8 cellular contexts compared by ENCODE assay signal in the genomic region with DNA sequence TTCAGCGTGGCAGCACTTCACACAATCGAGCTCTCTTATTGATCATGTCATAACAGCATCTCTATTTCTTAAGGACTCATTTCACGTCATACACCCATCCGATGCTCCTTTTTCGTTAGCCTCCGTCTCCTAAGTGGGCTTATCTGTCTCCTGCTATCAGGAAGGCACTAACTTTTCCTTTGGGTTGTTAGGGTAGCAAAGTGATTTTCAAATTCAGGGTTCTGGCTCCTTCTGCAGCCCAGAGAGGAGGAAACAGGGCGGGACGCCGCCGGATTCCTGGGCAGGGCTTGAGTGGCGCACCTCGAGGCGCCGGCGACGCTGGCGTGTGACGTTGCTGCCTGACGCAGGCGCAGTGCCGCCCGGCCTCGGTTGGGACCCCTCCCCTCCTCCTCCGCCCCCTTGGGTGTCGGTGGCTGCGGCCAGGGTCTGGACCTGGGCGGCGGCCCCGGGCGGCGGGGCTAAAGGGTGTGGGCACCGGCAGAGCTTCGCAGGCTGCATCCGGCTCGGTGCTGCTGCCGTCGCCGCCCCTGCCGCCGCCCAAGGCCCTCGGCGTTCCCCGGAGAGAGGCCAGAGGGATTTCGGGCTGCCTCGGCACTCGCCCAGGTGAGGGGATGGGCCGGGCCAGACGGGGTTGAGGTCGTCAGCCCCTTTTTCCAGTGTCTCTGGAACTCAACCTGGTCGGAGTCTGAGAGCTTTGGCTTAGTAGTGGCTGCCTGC. TPM values are rescaled to one million over a fixed set of nuclear protein-coding genes. Genes with fewer than 3 reads are reported as not detected.
DNase-seq lines count a peak whose midpoint lies in the region; ATAC-seq and TF ChIP-seq lines count a peak whose summit lies in the region.

A gene with protein sequence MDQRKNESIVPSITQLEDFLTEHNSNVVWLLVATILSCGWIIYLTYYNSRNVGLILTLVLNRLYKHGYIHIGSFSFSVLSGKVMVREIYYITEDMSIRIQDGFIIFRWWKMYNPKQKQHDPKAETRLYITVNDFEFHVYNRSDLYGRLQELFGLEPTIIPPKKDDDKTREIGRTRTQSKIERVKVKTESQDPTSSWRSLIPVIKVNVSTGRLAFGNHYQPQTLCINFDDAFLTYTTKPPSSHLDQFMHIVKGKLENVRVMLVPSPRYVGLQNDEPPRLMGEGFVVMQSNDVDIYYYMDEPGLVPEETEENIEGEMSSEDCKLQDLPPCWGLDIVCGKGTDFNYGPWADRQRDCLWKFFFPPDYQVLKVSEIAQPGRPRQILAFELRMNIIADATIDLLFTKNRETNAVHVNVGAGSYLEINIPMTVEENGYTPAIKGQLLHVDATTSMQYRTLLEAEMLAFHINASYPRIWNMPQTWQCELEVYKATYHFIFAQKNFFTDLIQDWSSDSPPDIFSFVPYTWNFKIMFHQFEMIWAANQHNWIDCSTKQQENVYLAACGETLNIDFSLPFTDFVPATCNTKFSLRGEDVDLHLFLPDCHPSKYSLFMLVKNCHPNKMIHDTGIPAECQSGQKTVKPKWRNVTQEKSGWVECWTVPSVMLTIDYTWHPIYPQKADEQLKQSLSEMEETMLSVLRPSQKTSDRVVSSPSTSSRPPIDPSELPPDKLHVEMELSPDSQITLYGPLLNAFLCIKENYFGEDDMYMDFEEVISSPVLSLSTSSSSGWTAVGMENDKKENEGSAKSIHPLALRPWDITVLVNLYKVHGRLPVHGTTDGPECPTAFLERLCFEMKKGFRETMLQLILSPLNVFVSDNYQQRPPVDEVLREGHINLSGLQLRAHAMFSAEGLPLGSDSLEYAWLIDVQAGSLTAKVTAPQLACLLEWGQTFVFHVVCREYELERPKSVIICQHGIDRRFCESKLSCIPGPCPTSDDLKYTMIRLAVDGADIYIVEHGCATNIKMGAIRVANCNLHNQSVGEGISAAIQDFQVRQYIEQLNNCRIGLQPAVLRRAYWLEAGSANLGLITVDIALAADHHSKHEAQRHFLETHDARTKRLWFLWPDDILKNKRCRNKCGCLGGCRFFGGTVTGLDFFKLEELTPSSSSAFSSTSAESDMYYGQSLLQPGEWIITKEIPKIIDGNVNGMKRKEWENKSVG (N-terminal part only) (plus strand): TSS at position 350 of the 717 bp plus-strand sequence. CDS start 18,317 bp downstream, outside the sequence.

- peaks cover 0 to 22% (median 5%) of the 10 kb centered on the region in 9 donors for H3K36me3 ChIP-seq in heart left ventricle

- peaks cover 17% of the 10 kb centered on the region for H3K36me3 Mint-ChIP-seq in type B pancreatic cell

- peak within 1 kb of the TSS; percentile 99 for H3K27ac Mint-ChIP-seq in type B pancreatic cell

- no peaks in the 10 kb centered on the region for H3K27me3 Mint-ChIP-seq in type B pancreatic cell

- TF ChIP-seq POLR2A in GM10847 (IDR thresholded peaks at IDR 0.05; ENCODE audit: extremely low read depth, insufficient read length) (peak; percentile 53), heart left ventricle (IDR thresholded peaks at IDR 0.05) (peak in 1 of 2 donors; percentile 74)

- DNase-seq in NCI-H1092 treated with DMSO at 0.1 percent for 48 hours (lab: John Stamatoyannopoulos, UW): peak; percentile 87
- DNase-seq in T follicular helper cell (ENCODE audit: low read depth): peak; percentile 79
- peak; percentile 92 to 96 (median 93) for DNase-seq in heart left ventricle
- peak; percentile 86 for DNase-seq in pons (ENCODE audit: low spot score)
- peak; percentile 88 for DNase-seq in type B pancreatic cell (ENCODE audit: extremely low spot score, unreplicated experiment)

- H3K4me3 ChIP-seq in heart left ventricle: peak within 1 kb of the TSS; percentile 70 to 100 (median 92)

- H3K4me1 Mint-ChIP-seq in type B pancreatic cell (ENCODE audit: unreplicated experiment): peaks cover 3% of the 10 kb centered on the region

- peak within 1 kb of the TSS; percentile 98 for H3K4me3 Mint-ChIP-seq in type B pancreatic cell

- TF ChIP-seq CTCF in heart left ventricle (IDR thresholded peaks at IDR 0.05): peak in 4 of 12 donors; percentile 7 to 14 (median 8)
- TF ChIP-seq CTCF in type B pancreatic cell (conservative IDR thresholded peaks at IDR 0.05): no peak

- 0 to 1% (median 0%) methylated on average over 35 to 50 of the region's 50 CpGs for whole genome bisulfite sequencing in adipose tissue, 3 donors
- 0 to 1% (median 0%) methylated on average over 24 to 50 of the region's 50 CpGs for WGBS in heart left ventricle, 4 donors

- H3K9me3 ChIP-seq in heart left ventricle: no peaks in the 10 kb centered on the region

- peak; percentile 94 for ATAC-seq in HG02610 (IDR thresholded peaks at IDR 0.05; ENCODE audit: unreplicated experiment)
- ATAC-seq in heart left ventricle: peak; percentile 98 to 100 (median 100)

- H3K27me3 ChIP-seq in heart left ventricle: no peaks in the 10 kb centered on the region

- H3K4me1 ChIP-seq in heart left ventricle: peaks cover 0 to 40% (median 15%) of the 10 kb centered on the region in 12 donors

- peaks cover 16% of the 10 kb centered on the region for H3K9me3 Mint-ChIP-seq in type B pancreatic cell

- peak within 1 kb of the TSS; percentile 68 for H3K27ac ChIP-seq in adipose tissue (ENCODE audit: low read depth, low read length)
- H3K27ac ChIP-seq in heart left ventricle: peak within 1 kb of the TSS; percentile 72 to 97 (median 92)

- intact Hi-C loops in heart left ventricle (cut with DNase I): loop anchor here in 8 of 10 donors (2.0 to 10.0 kb wide), 7 partner anchors 137 to 201 kb away; a partner anchor contains a TSS

RNA-seq across cellular contexts. Expression of the gene that starts here (rescaled TPM):
- polyA plus RNA-seq in adipose tissue (10 to 100 TPM; 14.7 to 20.2 (median 15.0) TPM), heart left ventricle (10 to 100 TPM in 1 of 2 donors, 1 to 10 TPM in 1; 8.8 to 17.0 TPM)
- total RNA-seq in heart left ventricle (10 to 100 TPM; 29.8 to 53.9 (median 45.5) TPM), type B pancreatic cell (ENCODE audit: low replicate concordance) (41.2 and 46.9 TPM in 2 replicates)

Comparison
In these comparisons a context has a peak if more than half of its experiments do, and no peak if none do; other contexts are left out.
1. Peak in every context shown above with its lines: DNase-seq, ATAC-seq, H3K4me3 ChIP-seq and H3K27ac ChIP-seq.